26 cellular contexts compared by ENCODE assay signal in the genomic region with DNA sequence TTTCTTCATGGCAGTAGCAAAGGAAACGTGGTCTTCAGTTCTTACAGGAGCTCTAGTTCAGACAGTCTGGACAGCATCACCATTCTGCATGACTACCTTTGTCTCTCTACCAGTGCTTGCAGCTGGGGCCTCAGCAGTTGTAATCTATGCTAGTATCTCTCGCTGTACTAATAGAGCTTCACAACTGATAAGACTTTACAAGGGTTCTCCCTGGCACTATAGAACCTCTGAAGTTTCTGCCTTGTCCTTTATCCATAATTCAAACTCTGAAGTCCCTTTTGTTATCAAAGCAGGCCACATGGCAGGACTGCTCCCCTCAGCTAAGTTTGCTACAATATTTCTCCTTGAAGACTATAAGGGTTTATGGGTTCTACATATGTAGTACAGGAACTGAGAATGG.
"Had no signal": no experiment of that assay in that cellular context is flagged by ENCODE, and none has a peak within 500 bp of the region (broad histone marks: within the 10 kb centered on the region; RNA-seq: fewer than 3 reads in every experiment).

No MANE protein-coding gene starts in this region.

- H3K9me3 Mint-ChIP-seq: activated naive CD8-positive, alpha-beta T cell treated with anti-CD3 and anti-CD28 coated beads for 36 hours had no signal

- H3K27ac ChIP-seq: brain microvascular endothelial cell, cardiac muscle cell, PC-9, SK-N-MC, VCaP had no signal

- H3K36me3 Mint-ChIP-seq: activated naive CD4-positive, alpha-beta T cell treated with anti-CD3 and anti-CD28 coated beads, Interleukin-2, amount 10 ng/mL, durations not matched to agents 7 days and 5 days; activated naive CD8-positive, alpha-beta T cell treated with anti-CD3 and anti-CD28 coated beads for 36 hours had no signal

- ATAC-seq: activated T-cell treated with anti-CD3 and anti-CD28 coated beads, Interleukin-2, amount 50 U/mL, for 72 hours had no signal

- H3K36me3 ChIP-seq: brain microvascular endothelial cell, cardiac muscle cell had no signal

- H3K27me3 Mint-ChIP-seq: activated CD4-positive, alpha-beta memory T cell treated with anti-CD3 and anti-CD28 coated beads, Interleukin-2, amount 10 ng/mL, durations not matched to agents 7 days and 5 days; activated CD4-positive, alpha-beta T cell treated with anti-CD3 and anti-CD28 coated beads, Interleukin-2, amount 10 ng/mL, durations not matched to agents 7 days and 5 days; activated naive CD4-positive, alpha-beta T cell treated with anti-CD3 and anti-CD28 coated beads, Interleukin-2, amount 10 ng/mL, durations not matched to agents 7 days and 5 days; activated naive CD8-positive, alpha-beta T cell treated with anti-CD3 and anti-CD28 coated beads for 36 hours had no signal

- H2AFZ ChIP-seq: PC-9 had no signal

- FAIRE-seq: colon had no signal

- H3K4me1 Mint-ChIP-seq: activated CD4-positive, alpha-beta memory T cell treated with anti-CD3 and anti-CD28 coated beads, Interleukin-2, amount 10 ng/mL, durations not matched to agents 7 days and 5 days; activated CD4-positive, alpha-beta T cell treated with anti-CD3 and anti-CD28 coated beads, Interleukin-2, amount 10 ng/mL, durations not matched to agents 7 days and 5 days; activated naive CD4-positive, alpha-beta T cell treated with anti-CD3 and anti-CD28 coated beads, Interleukin-2, amount 10 ng/mL, durations not matched to agents 7 days and 5 days; activated naive CD8-positive, alpha-beta T cell treated with anti-CD3 and anti-CD28 coated beads for 36 hours had no signal

- H3K27me3 ChIP-seq: brain microvascular endothelial cell, cardiac muscle cell had no signal

- H3K4me2 ChIP-seq: PC-9 had no signal

- H3K4me3 Mint-ChIP-seq: activated CD4-positive, alpha-beta memory T cell treated with anti-CD3 and anti-CD28 coated beads, Interleukin-2, amount 10 ng/mL, durations not matched to agents 7 days and 5 days; activated CD4-positive, alpha-beta T cell treated with anti-CD3 and anti-CD28 coated beads, Interleukin-2, amount 10 ng/mL, durations not matched to agents 7 days and 5 days; activated naive CD4-positive, alpha-beta T cell treated with anti-CD3 and anti-CD28 coated beads, Interleukin-2, amount 10 ng/mL, durations not matched to agents 7 days and 5 days; activated naive CD8-positive, alpha-beta T cell treated with anti-CD3 and anti-CD28 coated beads for 36 hours; activated T-cell treated with anti-CD3 and anti-CD28 coated beads, Interleukin-2, amount 50 U/mL, for 72 hours; T-helper 2 cell treated with Interferon-gamma antibody and Interleukin-4, amounts not matched to agents 5 μg/mL and 100 μg/mL, for 36 hours had no signal

- DNase-seq: activated CD4-positive, alpha-beta memory T cell treated with anti-CD3 and anti-CD28 coated beads, Interleukin-2, amount 10 ng/mL, durations not matched to agents 7 days and 5 days; activated CD4-positive, alpha-beta T cell treated with anti-CD3 and anti-CD28 coated beads, Interleukin-2, amount 10 ng/mL, durations not matched to agents 7 days and 5 days; activated CD4-positive, CD25-positive, alpha-beta regulatory T cell; activated gamma-delta T cell treated with Interleukin-2 at 50 U/mL for 16 hours; activated naive CD4-positive, alpha-beta T cell treated with anti-CD3 and anti-CD28 coated beads, Interleukin-2, amount 10 ng/mL, durations not matched to agents 7 days and 5 days; activated naive CD8-positive, alpha-beta T cell treated with anti-CD3 and anti-CD28 coated beads for 36 hours; activated T-cell treated with anti-CD3 and anti-CD28 coated beads for 4 hours; activated T-cell treated with anti-CD3 and anti-CD28 coated beads, Interleukin-2, amount 50 U/mL, for 72 hours; brain microvascular endothelial cell; cerebellar nuclear complex; KG1; MV-4-11; NCI-H1105; NCI-H1436; NCI-H1694 treated with DMSO at 0.1 percent for 48 hours; NCI-H2029 treated with DMSO at 0.1 percent for 48 hours; NCI-H345; NCI-H510A; PC-9; SIG-M5 had no signal

- H3K4me3 ChIP-seq: cardiac muscle cell, PC-9, SK-N-MC had no signal

- H3K27ac Mint-ChIP-seq: activated CD4-positive, alpha-beta memory T cell treated with anti-CD3 and anti-CD28 coated beads, Interleukin-2, amount 10 ng/mL, durations not matched to agents 7 days and 5 days; activated CD4-positive, alpha-beta T cell treated with anti-CD3 and anti-CD28 coated beads, Interleukin-2, amount 10 ng/mL, durations not matched to agents 7 days and 5 days; activated naive CD4-positive, alpha-beta T cell treated with anti-CD3 and anti-CD28 coated beads, Interleukin-2, amount 10 ng/mL, durations not matched to agents 7 days and 5 days; activated naive CD8-positive, alpha-beta T cell treated with anti-CD3 and anti-CD28 coated beads for 36 hours; activated T-cell treated with anti-CD3 and anti-CD28 coated beads, Interleukin-2, amount 50 U/mL, for 72 hours; activated T-helper 2 cell treated with anti-CD3 and anti-CD28 coated beads, Interferon-gamma antibody, Interleukin-2, Interleukin-4, amounts not matched to agents 10 μg/mL and 5 μg/mL and 100 μg/mL, durations not matched to agents 14 hours and 24 hours and 36 hours; T-helper 2 cell treated with Interferon-gamma antibody and Interleukin-4, amounts not matched to agents 5 μg/mL and 100 μg/mL, for 36 hours had no signal
